ENCODE assay signal across 38 cellular contexts in genomic region chr12:28240853-28241252, GRCh38.
"Had no signal": no experiment of that assay in that cellular context is flagged by ENCODE, and none has a peak within 500 bp of the region (broad histone marks: within the 10 kb centered on the region; RNA-seq: fewer than 3 reads in every experiment).

No MANE protein-coding gene starts in this region.

- H3K36me3 Mint-ChIP-seq: brain had no signal

- ATAC-seq: activated naive CD4-positive, alpha-beta T cell treated with anti-CD3 and anti-CD28 coated beads, Interleukin-2, amount 50 U/mL, for 72 hours; activated naive CD8-positive, alpha-beta T cell treated with anti-CD3 and anti-CD28 coated beads, Interleukin-2, amount 50 U/mL, for 24 hours; activated T-cell treated with anti-CD3 and anti-CD28 coated beads, Interleukin-2, amount 50 U/mL, for 4 hours; activated T-cell treated with anti-CD3 and anti-CD28 coated beads, Interleukin-2, amount 50 U/mL, for 72 hours; activated T-helper 17 cell treated with anti-CD3 and anti-CD28 coated beads, Interleukin-2, amount 50 U/mL, for 72 hours; body of pancreas had no signal

- H3K36me3 ChIP-seq: adrenal gland, ascending aorta, brain microvascular endothelial cell, breast epithelium, cardiac muscle cell had no signal

- H3K4me3 Mint-ChIP-seq: activated naive CD4-positive, alpha-beta T cell treated with anti-CD3 and anti-CD28 coated beads for 36 hours; activated naive CD4-positive, alpha-beta T cell treated with anti-CD3 and anti-CD28 coated beads, Interleukin-2, amount 10 ng/mL, durations not matched to agents 7 days and 5 days; activated naive CD8-positive, alpha-beta T cell; activated naive CD8-positive, alpha-beta T cell treated with anti-CD3 and anti-CD28 coated beads for 36 hours; activated naive CD8-positive, alpha-beta T cell treated with anti-CD3 and anti-CD28 coated beads, Interleukin-2, amount 10 ng/mL, durations not matched to agents 7 days and 5 days; activated naive CD8-positive, alpha-beta T cell treated with anti-CD3 and anti-CD28 coated beads, Interleukin-2, amount 50 U/mL, for 24 hours; activated T-cell treated with anti-CD3 and anti-CD28 coated beads, Interleukin-2, amount 50 U/mL, for 24 hours; activated T-cell treated with anti-CD3 and anti-CD28 coated beads, Interleukin-2, amount 50 U/mL, for 4 hours; activated T-cell treated with anti-CD3 and anti-CD28 coated beads, Interleukin-2, amount 50 U/mL, for 72 hours; activated T-helper 1 cell treated with anti-CD3 and anti-CD28 coated beads, Interleukin-12 subunit alpha, Interleukin-12 subunit beta, Interleukin-2, Interleukin-4 antibody, amounts not matched to agents 30 ng/mL and 10 ng/mL and 1 ng/mL, durations not matched to agents 14 hours and 24 hours and 36 hours; activated T-helper 17 cell treated with anti-CD3 and anti-CD28 coated beads, Interleukin-2, amount 50 U/mL, for 72 hours; brain; central memory CD8-positive, alpha-beta T cell had no signal

- DNase-seq: activated effector memory CD4-positive, alpha-beta T cell treated with anti-CD3 and anti-CD28 coated beads, Interleukin-2, amount 50 U/mL, for 16 hours; activated effector memory CD4-positive, alpha-beta T cell treated with Interleukin-2 at 50 U/mL for 16 hours; activated gamma-delta T cell; activated gamma-delta T cell treated with Interleukin-2 at 50 U/mL for 16 hours; activated naive CD4-positive, alpha-beta T cell; activated naive CD4-positive, alpha-beta T cell treated with anti-CD3 and anti-CD28 coated beads for 36 hours; activated naive CD4-positive, alpha-beta T cell treated with anti-CD3 and anti-CD28 coated beads, Interleukin-2, amount 10 ng/mL, durations not matched to agents 7 days and 5 days; activated naive CD4-positive, alpha-beta T cell treated with anti-CD3 and anti-CD28 coated beads, Interleukin-2, amount 50 U/mL, for 16 hours; activated naive CD8-positive, alpha-beta T cell treated with anti-CD3 and anti-CD28 coated beads for 36 hours; activated naive CD8-positive, alpha-beta T cell treated with anti-CD3 and anti-CD28 coated beads, Interleukin-2, amount 10 ng/mL, durations not matched to agents 7 days and 5 days; activated naive CD8-positive, alpha-beta T cell treated with anti-CD3 and anti-CD28 coated beads, Interleukin-2, amount 50 U/mL, for 24 hours; activated T-cell treated with anti-CD3 and anti-CD28 coated beads, Interleukin-2, amount 50 U/mL, for 1 hour; activated T-cell treated with anti-CD3 and anti-CD28 coated beads, Interleukin-2, amount 50 U/mL, for 24 hours; activated T-cell treated with anti-CD3 and anti-CD28 coated beads, Interleukin-2, amount 50 U/mL, for 4 hours; activated T-cell treated with anti-CD3 and anti-CD28 coated beads, Interleukin-2, amount 50 U/mL, for 48 hours; activated T-cell treated with anti-CD3 and anti-CD28 coated beads, Interleukin-2, amount 50 U/mL, for 72 hours; adrenal gland; amniotic stem cell; amygdala; anterior cingulate cortex; aorta; body of pancreas; brain microvascular endothelial cell; caudate nucleus; central memory CD4-positive, alpha-beta T cell; cerebellar nuclear complex had no signal

- H3K9me3 ChIP-seq: adrenal gland, ascending aorta, body of pancreas, breast epithelium had no signal

- H3K27me3 ChIP-seq: adrenal gland, ascending aorta, body of pancreas, brain microvascular endothelial cell, breast epithelium, cardiac muscle cell had no signal

- H3K27me3 Mint-ChIP-seq: activated naive CD4-positive, alpha-beta T cell treated with anti-CD3 and anti-CD28 coated beads, Interleukin-2, amount 10 ng/mL, durations not matched to agents 7 days and 5 days; activated naive CD8-positive, alpha-beta T cell; activated naive CD8-positive, alpha-beta T cell treated with anti-CD3 and anti-CD28 coated beads for 36 hours; activated naive CD8-positive, alpha-beta T cell treated with anti-CD3 and anti-CD28 coated beads, Interleukin-2, amount 10 ng/mL, durations not matched to agents 7 days and 5 days; activated naive CD8-positive, alpha-beta T cell treated with anti-CD3 and anti-CD28 coated beads, Interleukin-2, amount 50 U/mL, for 24 hours; activated T-cell treated with anti-CD3 and anti-CD28 coated beads, Interleukin-2, amount 50 U/mL, for 24 hours; activated T-helper 17 cell treated with anti-CD3 and anti-CD28 coated beads, Interleukin-2, amount 50 U/mL, for 72 hours; central memory CD8-positive, alpha-beta T cell had no signal

- H3K27ac ChIP-seq: adrenal gland, ascending aorta, body of pancreas, brain microvascular endothelial cell, breast epithelium, cardiac muscle cell had no signal

- H3K27ac Mint-ChIP-seq: activated naive CD4-positive, alpha-beta T cell treated with anti-CD3 and anti-CD28 coated beads for 36 hours; activated naive CD4-positive, alpha-beta T cell treated with anti-CD3 and anti-CD28 coated beads, Interleukin-2, amount 10 ng/mL, durations not matched to agents 7 days and 5 days; activated naive CD4-positive, alpha-beta T cell treated with anti-CD3 and anti-CD28 coated beads, Interleukin-2, amount 50 U/mL, for 72 hours; activated naive CD8-positive, alpha-beta T cell; activated naive CD8-positive, alpha-beta T cell treated with anti-CD3 and anti-CD28 coated beads for 36 hours; activated naive CD8-positive, alpha-beta T cell treated with anti-CD3 and anti-CD28 coated beads, Interleukin-2, amount 10 ng/mL, durations not matched to agents 7 days and 5 days; activated naive CD8-positive, alpha-beta T cell treated with anti-CD3 and anti-CD28 coated beads, Interleukin-2, amount 50 U/mL, for 24 hours; activated T-cell treated with anti-CD3 and anti-CD28 coated beads, Interleukin-2, amount 50 U/mL, for 24 hours; activated T-cell treated with anti-CD3 and anti-CD28 coated beads, Interleukin-2, amount 50 U/mL, for 72 hours; activated T-helper 1 cell treated with anti-CD3 and anti-CD28 coated beads, Interleukin-12 subunit alpha, Interleukin-12 subunit beta, Interleukin-2, Interleukin-4 antibody, amounts not matched to agents 30 ng/mL and 10 ng/mL and 1 ng/mL, durations not matched to agents 14 hours and 24 hours and 36 hours; activated T-helper 17 cell treated with anti-CD3 and anti-CD28 coated beads, Interleukin-2, amount 50 U/mL, for 72 hours; activated T-helper 2 cell treated with anti-CD3 and anti-CD28 coated beads, Interferon-gamma antibody, Interleukin-2, Interleukin-4, amounts not matched to agents 10 μg/mL and 5 μg/mL and 100 μg/mL, durations not matched to agents 14 hours and 24 hours and 36 hours; brain had no signal

- H3K4me1 Mint-ChIP-seq: activated naive CD4-positive, alpha-beta T cell treated with anti-CD3 and anti-CD28 coated beads, Interleukin-2, amount 10 ng/mL, durations not matched to agents 7 days and 5 days; activated naive CD8-positive, alpha-beta T cell treated with anti-CD3 and anti-CD28 coated beads, Interleukin-2, amount 10 ng/mL, durations not matched to agents 7 days and 5 days; brain had no signal

- H3K4me1 ChIP-seq: adrenal gland, ascending aorta, body of pancreas, breast epithelium had no signal

- H3K4me3 ChIP-seq: adrenal gland, ascending aorta, body of pancreas, breast epithelium, cardiac muscle cell had no signal

- H3K9me3 Mint-ChIP-seq: activated naive CD4-positive, alpha-beta T cell treated with anti-CD3 and anti-CD28 coated beads for 36 hours; activated naive CD4-positive, alpha-beta T cell treated with anti-CD3 and anti-CD28 coated beads, Interleukin-2, amount 10 ng/mL, durations not matched to agents 7 days and 5 days; activated naive CD8-positive, alpha-beta T cell treated with anti-CD3 and anti-CD28 coated beads, Interleukin-2, amount 10 ng/mL, durations not matched to agents 7 days and 5 days; activated T-cell treated with anti-CD3 and anti-CD28 coated beads, Interleukin-2, amount 50 U/mL, for 24 hours; activated T-cell treated with anti-CD3 and anti-CD28 coated beads, Interleukin-2, amount 50 U/mL, for 4 hours; activated T-helper 1 cell treated with anti-CD3 and anti-CD28 coated beads, Interleukin-12 subunit alpha, Interleukin-12 subunit beta, Interleukin-2, Interleukin-4 antibody, amounts not matched to agents 30 ng/mL and 10 ng/mL and 1 ng/mL, durations not matched to agents 14 hours and 24 hours and 36 hours; activated T-helper 17 cell treated with anti-CD3 and anti-CD28 coated beads, Interleukin-2, amount 50 U/mL, for 72 hours; activated T-helper 2 cell treated with anti-CD3 and anti-CD28 coated beads, Interferon-gamma antibody, Interleukin-2, Interleukin-4, amounts not matched to agents 10 μg/mL and 5 μg/mL and 100 μg/mL, durations not matched to agents 14 hours and 24 hours and 36 hours; brain; central memory CD8-positive, alpha-beta T cell had no signal

- FAIRE-seq: astrocyte, bronchial epithelial cell had no signal
